In the genomic region with DNA sequence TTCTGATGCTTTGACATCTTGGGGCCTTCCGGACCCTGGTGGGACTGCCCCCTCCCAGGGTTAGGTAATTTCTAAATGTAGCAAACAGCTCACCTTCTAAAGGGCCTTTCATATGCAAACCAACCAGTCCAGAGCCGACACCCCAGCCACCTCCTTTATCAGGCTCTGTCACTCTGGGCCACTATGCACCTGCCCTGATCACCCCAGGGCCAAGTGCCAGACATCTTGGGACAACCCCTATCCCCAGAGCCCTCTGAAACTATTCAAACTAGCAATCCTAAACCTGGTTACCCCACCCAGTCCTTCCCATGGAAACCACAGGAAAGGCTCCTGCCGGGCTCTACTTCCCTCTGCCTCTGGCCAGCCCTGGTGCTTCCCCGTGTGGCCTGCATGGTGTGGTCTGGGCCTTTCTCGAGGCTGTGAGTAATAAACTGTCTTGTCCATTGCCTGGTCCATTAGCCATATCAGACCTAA, we compare ENCODE assay signal across 16 cellular contexts.
DNase-seq lines count a peak whose midpoint lies in the region; ATAC-seq and TF ChIP-seq lines count a peak whose summit lies in the region.
"Had no signal": no experiment of that assay in that cellular context is flagged by ENCODE, and none has a peak within 500 bp of the region (broad histone marks: within the 10 kb centered on the region; RNA-seq: fewer than 3 reads in every experiment).

No MANE protein-coding gene starts in this region.

- no peaks in the 10 kb centered on the region for H3K27me3 Mint-ChIP-seq in activated CD8-positive, alpha-beta T cell treated with anti-CD3 and anti-CD28 coated beads for 36 hours
- H3K27me3 Mint-ChIP-seq in activated CD8-positive, alpha-beta T cell treated with anti-CD3 and anti-CD28 coated beads, Interleukin-2, amount 10 ng/mL, durations not matched to agents 7 days and 5 days (ENCODE audit: low read depth), result peaks cover 3% of the 10 kb centered on the region
- peaks cover 30% of the 10 kb centered on the region for H3K27me3 Mint-ChIP-seq in IgD-negative memory B cell
- H3K27me3 Mint-ChIP-seq in endodermal cell (ENCODE audit: insufficient read depth), result peaks cover 3% of the 10 kb centered on the region
- H3K27me3 Mint-ChIP-seq: T-cell had no signal

- H3K36me3 Mint-ChIP-seq in activated CD8-positive, alpha-beta T cell treated with anti-CD3 and anti-CD28 coated beads for 36 hours (ENCODE audit: low read depth), result no peaks in the 10 kb centered on the region
- no peaks in the 10 kb centered on the region for H3K36me3 Mint-ChIP-seq in activated CD8-positive, alpha-beta T cell treated with anti-CD3 and anti-CD28 coated beads, Interleukin-2, amount 10 ng/mL, durations not matched to agents 7 days and 5 days (ENCODE audit: low read depth)
- no peaks in the 10 kb centered on the region for H3K36me3 Mint-ChIP-seq in IgD-negative memory B cell
- H3K36me3 Mint-ChIP-seq in endodermal cell (ENCODE audit: low read depth), result no peaks in the 10 kb centered on the region
- H3K36me3 Mint-ChIP-seq: activated naive CD4-positive, alpha-beta T cell treated with anti-CD3 and anti-CD28 coated beads, Interleukin-2, amount 10 ng/mL, durations not matched to agents 7 days and 5 days; T-cell had no signal

- intact Hi-C loops in activated CD8-positive, alpha-beta T cell treated with anti-CD3 and anti-CD28 coated beads for 36 hours (cut with micrococcal nuclease), result no loop called here
- intact Hi-C loops in colonic mucosa (cut with DNase I), result no loop called here

- POLR2A ChIA-PET in activated CD8-positive, alpha-beta T cell treated with anti-CD3 and anti-CD28 coated beads for 36 hours (lab: Charles Lee), result no interaction called here
- POLR2A ChIA-PET in activated CD8-positive, alpha-beta T cell treated with anti-CD3 and anti-CD28 coated beads, Interleukin-2, amount 10 ng/mL, durations not matched to agents 7 days and 5 days (lab: Charles Lee), result no interaction called here

- no peaks in the 10 kb centered on the region for H3K9me3 ChIP-seq in endodermal cell (ENCODE audit: control insufficient read depth, low read length)
- no peaks in the 10 kb centered on the region for H3K9me3 ChIP-seq in colonic mucosa

- H3K4me1 ChIP-seq in endodermal cell (ENCODE audit: control insufficient read depth, insufficient read depth, low read length), result no peaks in the 10 kb centered on the region
- H3K4me1 ChIP-seq in colonic mucosa, result peaks cover 13% of the 10 kb centered on the region

- H3K9ac ChIP-seq in endodermal cell (ENCODE audit: extremely low read depth, low read length, poor library complexity, severe bottlenecking) (no peak overlapping the region), colonic mucosa (ENCODE audit: low read depth in 2 of 2, low read length in 2 of 2) (no peak overlapping the region)

- H3K36me3 ChIP-seq in endodermal cell (ENCODE audit: control insufficient read depth, insufficient read depth, low read length) (no peaks in the 10 kb centered on the region), colonic mucosa (no peaks in the 10 kb centered on the region)

- H3K9me3 Mint-ChIP-seq in activated CD8-positive, alpha-beta T cell treated with anti-CD3 and anti-CD28 coated beads for 36 hours, result no peaks in the 10 kb centered on the region
- no peaks in the 10 kb centered on the region for H3K9me3 Mint-ChIP-seq in activated CD8-positive, alpha-beta T cell treated with anti-CD3 and anti-CD28 coated beads, Interleukin-2, amount 10 ng/mL, durations not matched to agents 7 days and 5 days (ENCODE audit: insufficient read depth)
- no peaks in the 10 kb centered on the region for H3K9me3 Mint-ChIP-seq in IgD-negative memory B cell
- no peaks in the 10 kb centered on the region for H3K9me3 Mint-ChIP-seq in endodermal cell
- H3K9me3 Mint-ChIP-seq: activated naive CD4-positive, alpha-beta T cell treated with anti-CD3 and anti-CD28 coated beads, Interleukin-2, amount 10 ng/mL, durations not matched to agents 7 days and 5 days; CD8-positive, alpha-beta memory T cell; T-cell had no signal

- H3K4me3 ChIP-seq in endodermal cell (ENCODE audit: low read length), result no peak overlapping the region
- H3K4me3 ChIP-seq in colonic mucosa, result no peak overlapping the region
- H3K4me3 ChIP-seq in coronary artery, result no peak overlapping the region

- H3K4me3 Mint-ChIP-seq in activated CD8-positive, alpha-beta T cell treated with anti-CD3 and anti-CD28 coated beads for 36 hours, result no peak overlapping the region
- no peak overlapping the region for H3K4me3 Mint-ChIP-seq in activated CD8-positive, alpha-beta T cell treated with anti-CD3 and anti-CD28 coated beads, Interleukin-2, amount 10 ng/mL, durations not matched to agents 7 days and 5 days
- H3K4me3 Mint-ChIP-seq in IgD-negative memory B cell (peak overlapping the region in 1 of 4 donors; percentile 71), endodermal cell (no peak overlapping the region)
- H3K4me3 Mint-ChIP-seq: activated naive CD4-positive, alpha-beta T cell treated with anti-CD3 and anti-CD28 coated beads, Interleukin-2, amount 10 ng/mL, durations not matched to agents 7 days and 5 days; CD8-positive, alpha-beta memory T cell; T-cell had no signal

- peak; percentile 40 for ATAC-seq in activated CD8-positive, alpha-beta T cell treated with anti-CD3 and anti-CD28 coated beads for 36 hours
- ATAC-seq in activated CD8-positive, alpha-beta T cell treated with anti-CD3 and anti-CD28 coated beads, Interleukin-2, amount 10 ng/mL, durations not matched to agents 7 days and 5 days, result no peak
- peak; percentile 30 for ATAC-seq in stimulated activated naive CD8-positive, alpha-beta T cell treated with anti-CD3 and anti-CD28 coated beads, Interleukin-15, Interleukin-2, amounts not matched to agents 100 U/mL and 50 U/mL, for 24 hours
- ATAC-seq: T-cell had no signal

- H3K27ac ChIP-seq in endodermal cell (ENCODE audit: low read depth, low read length), result no peak overlapping the region
- no peak overlapping the region for H3K27ac ChIP-seq in colonic mucosa
- H3K27ac ChIP-seq in coronary artery, result no peak overlapping the region

- DNase-seq in activated CD8-positive, alpha-beta T cell treated with anti-CD3 and anti-CD28 coated beads for 36 hours, result no peak
- DNase-seq in activated CD8-positive, alpha-beta T cell treated with anti-CD3 and anti-CD28 coated beads, Interleukin-2, amount 10 ng/mL, durations not matched to agents 7 days and 5 days, result no peak
- peak; percentile 64 for DNase-seq in endodermal cell
- no peak for DNase-seq in stimulated activated naive CD8-positive, alpha-beta T cell treated with anti-CD3 and anti-CD28 coated beads, Interleukin-15, Interleukin-2, amounts not matched to agents 100 U/mL and 50 U/mL, for 24 hours
- no peak for DNase-seq in colonic mucosa
- DNase-seq in coronary artery (ENCODE audit: low spot score), result no peak
- DNase-seq in T-helper 1 cell, result no peak
- DNase-seq: activated naive CD4-positive, alpha-beta T cell treated with anti-CD3 and anti-CD28 coated beads, Interleukin-2, amount 10 ng/mL, durations not matched to agents 7 days and 5 days; dermis blood vessel endothelial cell; erythroblast; NCI-H2081 treated with DMSO at 0.1 percent for 48 hours; NCI-H774; occipital lobe; T-cell had no signal

- CTCF ChIA-PET in activated CD8-positive, alpha-beta T cell treated with anti-CD3 and anti-CD28 coated beads for 36 hours (lab: Charles Lee), result no interaction called here
- CTCF ChIA-PET in activated CD8-positive, alpha-beta T cell treated with anti-CD3 and anti-CD28 coated beads, Interleukin-2, amount 10 ng/mL, durations not matched to agents 7 days and 5 days (lab: Charles Lee), result no interaction called here

- H3K4me1 Mint-ChIP-seq in activated CD8-positive, alpha-beta T cell treated with anti-CD3 and anti-CD28 coated beads for 36 hours (ENCODE audit: low read depth), result peaks cover 29% of the 10 kb centered on the region
- H3K4me1 Mint-ChIP-seq in activated CD8-positive, alpha-beta T cell treated with anti-CD3 and anti-CD28 coated beads, Interleukin-2, amount 10 ng/mL, durations not matched to agents 7 days and 5 days (ENCODE audit: low read depth), result peaks cover 45% of the 10 kb centered on the region
- peaks cover 19 to 48% (median 29%) of the 10 kb centered on the region in 3 donors for H3K4me1 Mint-ChIP-seq in IgD-negative memory B cell
- no peaks in the 10 kb centered on the region for H3K4me1 Mint-ChIP-seq in endodermal cell

- no peak for TF ChIP-seq CTCF in activated CD8-positive, alpha-beta T cell treated with anti-CD3 and anti-CD28 coated beads for 36 hours (IDR thresholded peaks at IDR 0.05)
- TF ChIP-seq CTCF in endodermal cell (conservative IDR thresholded peaks at IDR 0.05), result no peak
- TF ChIP-seq CTCF in colonic mucosa (IDR thresholded peaks at IDR 0.05), result no peak
- TF ChIP-seq CTCF in coronary artery (IDR thresholded peaks at IDR 0.05), result no peak

- H3K27me3 ChIP-seq in endodermal cell (ENCODE audit: control insufficient read depth, insufficient read depth, low read length, poor library complexity, severe bottlenecking), result no peaks in the 10 kb centered on the region
- H3K27me3 ChIP-seq in colonic mucosa, result no peaks in the 10 kb centered on the region

- WGBS in endodermal cell (ENCODE audit: insufficient coverage in 1 of 2, insufficient read length in 1 of 2), 2 experiments, result 67 to 80% methylated on average over 4 to 5 of the region's 5 CpGs

- no peak overlapping the region for H3K27ac Mint-ChIP-seq in activated CD8-positive, alpha-beta T cell treated with anti-CD3 and anti-CD28 coated beads for 36 hours
- no peak overlapping the region for H3K27ac Mint-ChIP-seq in activated CD8-positive, alpha-beta T cell treated with anti-CD3 and anti-CD28 coated beads, Interleukin-2, amount 10 ng/mL, durations not matched to agents 7 days and 5 days
- H3K27ac Mint-ChIP-seq in IgD-negative memory B cell, result peak overlapping the region; percentile 17 to 82 (median 53)
- no peak overlapping the region for H3K27ac Mint-ChIP-seq in endodermal cell
- H3K27ac Mint-ChIP-seq: T-cell had no signal

Comparison
In these comparisons a context has a peak if more than half of its experiments do, and no peak if none do; other contexts are left out.
1. H3K27ac Mint-ChIP-seq: peak in IgD-negative memory B cell (3 of 3); none in activated CD8-positive, alpha-beta T cell treated with anti-CD3 and anti-CD28 coated beads for 36 hours (single experiment), activated CD8-positive, alpha-beta T cell treated with anti-CD3 and anti-CD28 coated beads, Interleukin-2, amount 10 ng/mL, durations not matched to agents 7 days and 5 days (single experiment) and endodermal cell (single experiment).